Comparison of ENCODE assay signal across 12 cellular contexts in genomic region chr10:110192552-110192951, GRCh38. TPM values are rescaled to one million over a fixed set of nuclear protein-coding genes. Genes with fewer than 3 reads are reported as not detected.
DNase-seq lines count a peak whose midpoint lies in the region; ATAC-seq and TF ChIP-seq lines count a peak whose summit lies in the region.
"Had no signal": no experiment of that assay in that cellular context is flagged by ENCODE, and none has a peak within 500 bp of the region (broad histone marks: within the 10 kb centered on the region; RNA-seq: fewer than 3 reads in every experiment).

No MANE protein-coding gene starts in this region.

- H3K27me3 ChIP-seq in SJCRH30: no peaks in the 10 kb centered on the region
- H3K27me3 ChIP-seq: sigmoid colon had no signal

- ATAC-seq in HG02763 (IDR thresholded peaks at IDR 0.05; ENCODE audit: unreplicated experiment) (peak; percentile 64), GM21360 (IDR thresholded peaks at IDR 0.05; ENCODE audit: unreplicated experiment) (no peak)
- ATAC-seq: A549, left colon had no signal

- no peaks in the 10 kb centered on the region for H3K4me1 ChIP-seq in SJCRH30
- H3K4me1 ChIP-seq: sigmoid colon had no signal

- no peaks in the 10 kb centered on the region for H3K9me3 ChIP-seq in SJCRH30 (replicated peaks)
- H3K9me3 ChIP-seq: A549, sigmoid colon had no signal

- peak; percentile 3 for TF ChIP-seq CTCF in retinal pigment epithelial cell (conservative IDR thresholded peaks at IDR 0.05; ENCODE audit: low read depth, low read length)

- DNase-seq in NCI-H748 (lab: John Stamatoyannopoulos, UW; ENCODE audit: unreplicated experiment): peak; percentile 2
- no peak for DNase-seq in NCI-H748 treated with DMSO at 0.1 percent for 48 hours (lab: John Stamatoyannopoulos, UW)
- DNase-seq in SJCRH30: peak; percentile 34 to 47
- no peak for DNase-seq in retinal pigment epithelial cell (ENCODE audit: low read depth)
- DNase-seq in NCI-H2171 treated with DMSO at 0.1 percent for 48 hours (lab: John Stamatoyannopoulos, UW): no peak
- DNase-seq in NK-92 (lab: John Stamatoyannopoulos, UW; ENCODE audit: unreplicated experiment): no peak
- DNase-seq: effector CD8-positive, alpha-beta T cell; left colon; sigmoid colon had no signal

- H3K27ac ChIP-seq in SJCRH30: no peak overlapping the region
- H3K27ac ChIP-seq: A549, sigmoid colon had no signal

- H3K36me3 ChIP-seq in SJCRH30: no peaks in the 10 kb centered on the region
- H3K36me3 ChIP-seq: sigmoid colon had no signal

- H3K4me3 ChIP-seq in SJCRH30: no peak overlapping the region
- no peak overlapping the region for H3K4me3 ChIP-seq in retinal pigment epithelial cell (ENCODE audit: low read length)
- H3K4me3 ChIP-seq: A549, sigmoid colon had no signal

RNA-seq across cellular contexts. Expression of gene MXI1, which starts 14.9 kb away (rescaled TPM):
- 12.4 and 13.0 TPM in 2 replicates for total RNA-seq in SJCRH30 (2014; rRNA removed; shearing (Covaris generic))

Comparison
In these comparisons a context has a peak if more than half of its experiments do, and no peak if none do; other contexts are left out.
1. DNase-seq: peak in NCI-H748 (single experiment) and SJCRH30 (2 of 2); none in NCI-H748 treated with DMSO at 0.1 percent for 48 hours (single experiment), retinal pigment epithelial cell (single experiment), NCI-H2171 treated with DMSO at 0.1 percent for 48 hours (single experiment) and NK-92 (single experiment).